9 cellular contexts compared by ENCODE assay signal in the genomic region with DNA sequence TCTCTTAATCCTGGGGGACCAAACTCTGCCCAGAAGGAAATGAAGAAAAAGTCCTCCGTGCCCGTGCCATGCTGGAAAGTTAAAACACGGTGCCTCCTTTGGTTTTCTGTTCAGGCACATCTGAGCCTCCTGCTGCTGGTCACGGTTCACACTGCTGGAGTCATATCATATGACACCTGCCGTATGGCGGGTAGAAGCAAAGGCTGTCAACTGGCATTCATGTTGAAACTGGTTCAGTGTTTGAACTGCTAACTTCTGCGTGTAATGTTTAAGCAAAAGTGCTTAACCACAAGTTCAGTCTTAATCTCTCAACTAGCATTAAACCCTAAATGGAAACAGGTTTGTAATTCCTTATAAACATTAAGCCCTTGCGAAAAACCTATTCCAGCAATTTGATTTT. TPM values are rescaled to one million over a fixed set of nuclear protein-coding genes. Genes with fewer than 3 reads are reported as not detected.
A peak's percentile ranks its signal among the peaks of the same experiment; 100 is the strongest.
DNase-seq lines count a peak whose midpoint lies in the region; ATAC-seq and TF ChIP-seq lines count a peak whose summit lies in the region.
"Had no signal": no experiment of that assay in that cellular context is flagged by ENCODE, and none has a peak within 500 bp of the region (broad histone marks: within the 10 kb centered on the region; RNA-seq: fewer than 3 reads in every experiment).

No MANE protein-coding gene starts in this region.

- H3F3A ChIP-seq in OCI-LY1 (ENCODE audit: insufficient read depth, low read length), result no peaks in the 10 kb centered on the region

- H3K4me3 Mint-ChIP-seq in activated naive CD4-positive, alpha-beta T cell treated with anti-CD3 and anti-CD28 coated beads, Interleukin-2, amount 10 ng/mL, durations not matched to agents 7 days and 5 days, result peak overlapping the region; percentile 70
- peak overlapping the region; percentile 33 for H3K4me3 Mint-ChIP-seq in osteocyte (ENCODE audit: unreplicated experiment)

- no peaks in the 10 kb centered on the region for H3K9me3 Mint-ChIP-seq in activated naive CD4-positive, alpha-beta T cell treated with anti-CD3 and anti-CD28 coated beads, Interleukin-2, amount 10 ng/mL, durations not matched to agents 7 days and 5 days
- H3K9me3 Mint-ChIP-seq in osteocyte (ENCODE audit: unreplicated experiment), result no peaks in the 10 kb centered on the region

- TF ChIP-seq CTCF in OCI-LY1 (IDR thresholded peaks at IDR 0.05; ENCODE audit: low read length) (no peak), osteocyte (IDR thresholded peaks at IDR 0.05) (no peak)

- H3K27ac Mint-ChIP-seq in activated naive CD4-positive, alpha-beta T cell treated with anti-CD3 and anti-CD28 coated beads, Interleukin-2, amount 10 ng/mL, durations not matched to agents 7 days and 5 days, result peak overlapping the region; percentile 82
- peak overlapping the region; percentile 20 for H3K27ac Mint-ChIP-seq in osteocyte (ENCODE audit: unreplicated experiment)

- peaks cover 46% of the 10 kb centered on the region for H3K79me2 ChIP-seq in OCI-LY1 (ENCODE audit: insufficient read depth, low read length)

- no peak for ATAC-seq in HG02973 (IDR thresholded peaks at IDR 0.05; ENCODE audit: unreplicated experiment)
- no peak for ATAC-seq in HG03520 (IDR thresholded peaks at IDR 0.05; ENCODE audit: unreplicated experiment)
- ATAC-seq in GM18867 (IDR thresholded peaks at IDR 0.05; ENCODE audit: unreplicated experiment), result no peak

- H2AFZ ChIP-seq in OCI-LY1 (ENCODE audit: low read length), result no peak overlapping the region

- H3K4me3 ChIP-seq in OCI-LY1 (ENCODE audit: low read depth, low read length, poor library complexity, severe bottlenecking), result peak overlapping the region; percentile 87

- H3K9ac ChIP-seq in OCI-LY1 (ENCODE audit: low read length), result peak overlapping the region; percentile 89

- CTCF ChIA-PET in activated naive CD4-positive, alpha-beta T cell treated with anti-CD3 and anti-CD28 coated beads, Interleukin-2, amount 10 ng/mL, durations not matched to agents 7 days and 5 days (lab: Charles Lee), result interaction anchor here (1.9 kb wide), 1 partner anchor 49 kb away, joined by 7 read pairs; no protein-coding TSS in a partner anchor

- H4K20me1 ChIP-seq in OCI-LY1 (ENCODE audit: insufficient read depth, low read length), result no peaks in the 10 kb centered on the region

- peaks cover 61% of the 10 kb centered on the region for H3K4me1 ChIP-seq in OCI-LY1 (ENCODE audit: insufficient read depth, low read length, severe bottlenecking)

- H3K9me3 ChIP-seq in OCI-LY1 (ENCODE audit: low read length), result no peaks in the 10 kb centered on the region

- H3K36me3 ChIP-seq in OCI-LY1 (ENCODE audit: insufficient read depth, low read length), result no peaks in the 10 kb centered on the region

- H3K27me3 ChIP-seq in OCI-LY1 (ENCODE audit: insufficient read depth, low read length), result no peaks in the 10 kb centered on the region

- peaks cover 4% of the 10 kb centered on the region for H3K36me3 Mint-ChIP-seq in activated naive CD4-positive, alpha-beta T cell treated with anti-CD3 and anti-CD28 coated beads, Interleukin-2, amount 10 ng/mL, durations not matched to agents 7 days and 5 days
- H3K36me3 Mint-ChIP-seq in osteocyte (ENCODE audit: unreplicated experiment), result no peaks in the 10 kb centered on the region

- peak overlapping the region; percentile 98 for H3K4me2 ChIP-seq in OCI-LY1 (ENCODE audit: low read length)

- no peaks in the 10 kb centered on the region for H3K9me2 ChIP-seq in OCI-LY1 (ENCODE audit: low read depth, low read length)

- H3K4me1 Mint-ChIP-seq in activated naive CD4-positive, alpha-beta T cell treated with anti-CD3 and anti-CD28 coated beads, Interleukin-2, amount 10 ng/mL, durations not matched to agents 7 days and 5 days, result peaks cover 46% of the 10 kb centered on the region
- peaks cover 43% of the 10 kb centered on the region for H3K4me1 Mint-ChIP-seq in osteocyte (ENCODE audit: unreplicated experiment)

- H3K27ac ChIP-seq in OCI-LY1 (ENCODE audit: low read depth, low read length, poor library complexity, severe bottlenecking), result peak overlapping the region; percentile 92
- H3K27ac ChIP-seq: HL-60 had no signal

- DNase-seq in HT-29 (ENCODE audit: low spot score), result peak; percentile 70
- DNase-seq in activated naive CD4-positive, alpha-beta T cell treated with anti-CD3 and anti-CD28 coated beads, Interleukin-2, amount 10 ng/mL, durations not matched to agents 7 days and 5 days, result peak; percentile 60
- DNase-seq in osteocyte (ENCODE audit: extremely low spot score, unreplicated experiment), result no peak
- DNase-seq in A172 (ENCODE audit: low spot score), result no peak

- H3K27me3 Mint-ChIP-seq in activated naive CD4-positive, alpha-beta T cell treated with anti-CD3 and anti-CD28 coated beads, Interleukin-2, amount 10 ng/mL, durations not matched to agents 7 days and 5 days, result no peaks in the 10 kb centered on the region
- no peaks in the 10 kb centered on the region for H3K27me3 Mint-ChIP-seq in osteocyte (ENCODE audit: unreplicated experiment)

RNA-seq across cellular contexts. Expression of a gene that starts 3.1 kb away (rescaled TPM):
- total RNA-seq in HT-29 (2014; rRNA removed; shearing (Covaris generic)), result 37.7 and 37.8 TPM in 2 replicates
- total RNA-seq in osteocyte, result 26.9 and 27.8 TPM in 2 replicates
- 35.3 and 37.5 TPM in 2 replicates for total RNA-seq in A172 (2014; rRNA removed; shearing (Covaris generic))

Comparison
In these comparisons a context has a peak if more than half of its experiments do, and no peak if none do; other contexts are left out.
1. DNase-seq: peak in HT-29 (single experiment) and activated naive CD4-positive, alpha-beta T cell treated with anti-CD3 and anti-CD28 coated beads, Interleukin-2, amount 10 ng/mL, durations not matched to agents 7 days and 5 days (single experiment); none in osteocyte (single experiment) and A172 (single experiment).